1 cellular context compared by ENCODE assay signal in the genomic region with DNA sequence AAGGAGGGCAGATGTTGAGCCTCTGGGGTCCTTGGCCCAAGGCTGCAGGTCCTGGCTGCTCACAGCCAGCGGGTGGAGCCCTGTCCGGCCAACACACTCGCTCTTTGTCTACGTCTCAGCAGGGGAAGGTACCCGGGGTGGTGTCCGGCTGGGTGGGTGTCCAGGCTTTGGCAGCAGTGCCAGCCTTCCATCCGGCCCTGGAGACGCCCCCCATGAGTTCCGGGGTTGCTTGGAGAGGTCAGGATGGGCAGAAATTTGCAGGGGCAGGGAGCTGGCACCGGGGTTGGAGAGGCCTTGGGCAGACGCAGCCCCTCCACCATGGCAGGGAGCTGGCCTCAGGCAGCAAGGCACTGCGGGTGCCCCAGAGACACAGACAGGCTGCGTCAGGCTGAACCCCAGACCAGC.
TF ChIP-seq lines count a peak whose summit lies in the region.

No MANE protein-coding gene starts in this region.

TF ChIP-seq in HepG2, 621 proteins besides CTCF, POLR2A, EP300 and RAD21:
- TF ChIP-seq, protein P1, sequence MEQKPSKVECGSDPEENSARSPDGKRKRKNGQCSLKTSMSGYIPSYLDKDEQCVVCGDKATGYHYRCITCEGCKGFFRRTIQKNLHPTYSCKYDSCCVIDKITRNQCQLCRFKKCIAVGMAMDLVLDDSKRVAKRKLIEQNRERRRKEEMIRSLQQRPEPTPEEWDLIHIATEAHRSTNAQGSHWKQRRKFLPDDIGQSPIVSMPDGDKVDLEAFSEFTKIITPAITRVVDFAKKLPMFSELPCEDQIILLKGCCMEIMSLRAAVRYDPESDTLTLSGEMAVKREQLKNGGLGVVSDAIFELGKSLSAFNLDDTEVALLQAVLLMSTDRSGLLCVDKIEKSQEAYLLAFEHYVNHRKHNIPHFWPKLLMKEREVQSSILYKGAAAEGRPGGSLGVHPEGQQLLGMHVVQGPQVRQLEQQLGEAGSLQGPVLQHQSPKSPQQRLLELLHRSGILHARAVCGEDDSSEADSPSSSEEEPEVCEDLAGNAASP (CRISPR knock-in tag; IDR thresholded peaks at IDR 0.05; ENCODE audit: borderline replicate concordance) = no peak
- TF ChIP-seq NFYB (CRISPR knock-in tag; IDR thresholded peaks at IDR 0.05) = no peak
- TF ChIP-seq ZNF230 (CRISPR knock-in tag; IDR thresholded peaks at IDR 0.05) = no peak
- TF ChIP-seq HNRNPL (IDR thresholded peaks at IDR 0.05; ENCODE audit: low read depth, low read length) = 0 out of 2 replicates have a peak, but pooled peaks have one; percentile 15
